1 cellular context compared by ENCODE assay signal in genomic region chr17:58706351-58707140, GRCh38.
A peak's percentile ranks its signal among the peaks of the same experiment; 100 is the strongest.
TF ChIP-seq lines count a peak whose summit lies in the region.

No MANE protein-coding gene starts in this region.

TF ChIP-seq in K562, 482 proteins besides CTCF, POLR2A, EP300 and RAD21:
- peak; percentile 49; the same call in 1 of the 2 replicates for TF ChIP-seq TAL1 (IDR thresholded peaks at IDR 0.05)
- peak; percentile 36; the same call in 1 of the 2 replicates for TF ChIP-seq TCF3 (CRISPR knock-in tag; IDR thresholded peaks at IDR 0.05)
- peak in 1 of 2 experiments; percentile 33; a peak in 1 of 4 replicates for TF ChIP-seq ZNF639 (CRISPR knock-in tag; conservative IDR thresholded peaks at IDR 0.05 in 1 of 2, IDR thresholded peaks at IDR 0.05 in 1 of 2)
- TF ChIP-seq PKNOX1 (IDR thresholded peaks at IDR 0.05) = peak; percentile 38; the same call in 1 of the 2 replicates
- TF ChIP-seq MEF2D (tag; conservative IDR thresholded peaks at IDR 0.05; ENCODE audit: low read depth) = peak; percentile 97
- no peak for TF ChIP-seq ARID3B (CRISPR knock-in tag; IDR thresholded peaks at IDR 0.05; ENCODE audit: borderline replicate concordance)
- TF ChIP-seq TEAD4 (IDR thresholded peaks at IDR 0.05; ENCODE audit: low read length) = peak; percentile 52; the same call in 1 of the 2 replicates
- no peak for TF ChIP-seq TEAD4 (CRISPR knock-in tag; IDR thresholded peaks at IDR 0.05; ENCODE audit: borderline replicate concordance)
- 0 out of 2 replicates have a peak, but pooled peaks have one; percentile 11 for TF ChIP-seq CBFA2T3 (IDR thresholded peaks at IDR 0.05)
- TF ChIP-seq MEF2A (IDR thresholded peaks at IDR 0.05; ENCODE audit: control insufficient read depth, low read depth, low read length) = peak; percentile 79
- peak; percentile 87 for TF ChIP-seq SOX6 (IDR thresholded peaks at IDR 0.05)
- no peak for TF ChIP-seq ZNF12 (CRISPR knock-in tag; IDR thresholded peaks at IDR 0.05)
- no peak for TF ChIP-seq BACH1 (tag; IDR thresholded peaks at IDR 0.05)
- TF ChIP-seq, protein P1, sequence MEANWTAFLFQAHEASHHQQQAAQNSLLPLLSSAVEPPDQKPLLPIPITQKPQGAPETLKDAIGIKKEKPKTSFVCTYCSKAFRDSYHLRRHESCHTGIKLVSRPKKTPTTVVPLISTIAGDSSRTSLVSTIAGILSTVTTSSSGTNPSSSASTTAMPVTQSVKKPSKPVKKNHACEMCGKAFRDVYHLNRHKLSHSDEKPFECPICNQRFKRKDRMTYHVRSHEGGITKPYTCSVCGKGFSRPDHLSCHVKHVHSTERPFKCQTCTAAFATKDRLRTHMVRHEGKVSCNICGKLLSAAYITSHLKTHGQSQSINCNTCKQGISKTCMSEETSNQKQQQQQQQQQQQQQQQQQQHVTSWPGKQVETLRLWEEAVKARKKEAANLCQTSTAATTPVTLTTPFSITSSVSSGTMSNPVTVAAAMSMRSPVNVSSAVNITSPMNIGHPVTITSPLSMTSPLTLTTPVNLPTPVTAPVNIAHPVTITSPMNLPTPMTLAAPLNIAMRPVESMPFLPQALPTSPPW (CRISPR knock-in tag; IDR thresholded peaks at IDR 0.05) = peak; percentile 24; the same call in 1 of the 2 replicates
- no peak for TF ChIP-seq ZSCAN29 (IDR thresholded peaks at IDR 0.05)
- no peak for TF ChIP-seq SRSF7 (optimal IDR thresholded peaks at IDR 0.05; ENCODE audit: low read depth, low read length)
- TF ChIP-seq ZBTB11 (CRISPR knock-in tag; IDR thresholded peaks at IDR 0.05) = peak in 1 of 3 experiments; percentile 41; a peak in 2 of 6 replicates
- TF ChIP-seq DDX20 (tag; IDR thresholded peaks at IDR 0.05; ENCODE audit: low read depth) = no peak
- no peak for TF ChIP-seq ATF3 (IDR thresholded peaks at IDR 0.05)
- no peak for TF ChIP-seq ATF3 (CRISPR knock-in tag; conservative IDR thresholded peaks at IDR 0.05)
- TF ChIP-seq, protein P2, sequence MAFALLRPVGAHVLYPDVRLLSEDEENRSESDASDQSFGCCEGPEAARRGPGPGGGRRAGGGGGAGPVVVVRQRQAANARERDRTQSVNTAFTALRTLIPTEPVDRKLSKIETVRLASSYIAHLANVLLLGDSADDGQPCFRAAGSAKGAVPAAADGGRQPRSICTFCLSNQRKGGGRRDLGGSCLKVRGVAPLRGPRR (CRISPR knock-in tag; IDR thresholded peaks at IDR 0.05) = no peak
- peak; percentile 24; the same call in 1 of the 2 replicates for TF ChIP-seq LEF1 (IDR thresholded peaks at IDR 0.05)
- peak; percentile 57 for TF ChIP-seq ARID1B (IDR thresholded peaks at IDR 0.05)
- TF ChIP-seq HMBOX1 (IDR thresholded peaks at IDR 0.05) = 0 out of 2 replicates have a peak, but pooled peaks have one; percentile 37
- no peak for TF ChIP-seq COPS2 (conservative IDR thresholded peaks at IDR 0.05)
- TF ChIP-seq POLR2AphosphoS5 (IDR thresholded peaks at IDR 0.05; ENCODE audit: control insufficient read depth, insufficient read depth, low read depth, low read length) = no peak
- TF ChIP-seq CHD1 (IDR thresholded peaks at IDR 0.05; ENCODE audit: low read length) = no peak
- TF ChIP-seq DPF2 (IDR thresholded peaks at IDR 0.05) = peak; percentile 37; the same call in 1 of the 2 replicates
